Comparison of ENCODE assay signal across 23 cellular contexts in genomic region chr15:77074350-77074749, GRCh38. TPM values are rescaled to one million over a fixed set of nuclear protein-coding genes. Genes with fewer than 3 reads are reported as not detected.
DNase-seq lines count a peak whose midpoint lies in the region; ATAC-seq, FAIRE-seq and TF ChIP-seq lines count a peak whose summit lies in the region.
"Had no signal": no experiment of that assay in that cellular context is flagged by ENCODE, and none has a peak within 500 bp of the region (broad histone marks: within the 10 kb centered on the region; RNA-seq: fewer than 3 reads in every experiment).

No MANE protein-coding gene starts in this region.

- H2BK120ac ChIP-seq in H1 (replicated peaks; ENCODE audit: low read depth, low read length), result no peak overlapping the region

- POLR2A ChIA-PET in CD4-positive, alpha-beta T cell (lab: Charles Lee), result no interaction called here
- POLR2A ChIA-PET in H1 (lab: Charles Lee; ENCODE audit: partially characterized antibody) (no interaction called here), Caco-2 (lab: Charles Lee) (no interaction called here)

- no peak overlapping the region for H3K27ac Mint-ChIP-seq in CD4-positive, alpha-beta T cell
- H3K27ac Mint-ChIP-seq in IgD-negative memory B cell (peak overlapping the region in 2 of 3 donors; percentile 56 to 72), neural crest cell (ENCODE audit: unreplicated experiment) (no peak overlapping the region), Caco-2 (ENCODE audit: unreplicated experiment) (no peak overlapping the region)
- H3K27ac Mint-ChIP-seq: GM23338 had no signal

- 82% methylated on average over 2 of the region's 2 CpGs; no CpG with 5 or more reads in 1 of the 2 experiments for WGBS in H1 (ENCODE audit: extremely low coverage in 1 of 2, insufficient coverage in 1 of 2, insufficient read length in 1 of 2, insufficient replicate concordance in 2 of 2, low coverage in 1 of 2, low lambda C conversion rate in 2 of 2, missing lambda C conversion rate in 1 of 2), 2 experiments

- H3K79me1 ChIP-seq in H1 (ENCODE audit: low read depth, low read length), result peaks cover 3% of the 10 kb centered on the region; the same call in 1 of the 2 replicates

- no peak overlapping the region for H4K91ac ChIP-seq in H1 (replicated peaks; ENCODE audit: insufficient read length, low read length)

- no peaks in the 10 kb centered on the region for H3K27me3 ChIP-seq in CD4-positive, alpha-beta T cell (ENCODE audit: control insufficient read depth, insufficient read depth, low read length)
- H3K27me3 ChIP-seq in H1 (replicated peaks in 1 of 4; ENCODE audit: control insufficient read depth in 3 of 4, extremely low read depth in 1 of 4, insufficient read depth in 3 of 4, low read length in 3 of 4) (peaks cover 0 to 2% (median 0%) of the 10 kb centered on the region in 4 experiments; a peak in 1 of 7 replicates), Caco-2 (replicated peaks; ENCODE audit: control insufficient read depth, insufficient read depth, low read length) (no peaks in the 10 kb centered on the region), brain microvascular endothelial cell (replicated peaks) (no peaks in the 10 kb centered on the region)
- H3K27me3 ChIP-seq: BE2C; BLaER1 treated with 17β-estradiol and CSF1 and Interleukin-3, amounts not matched to agents 10 nM and 100 nM had no signal

- no peak overlapping the region for H3K14ac ChIP-seq in H1 (ENCODE audit: insufficient read length)

- H3K36me3 ChIP-seq in H1 (ENCODE audit: control insufficient read depth in 2 of 4, insufficient read depth in 4 of 4, low read length in 3 of 4) (no peaks in the 10 kb centered on the region), Caco-2 (ENCODE audit: control insufficient read depth, insufficient read depth, low read length) (no peaks in the 10 kb centered on the region), brain microvascular endothelial cell (replicated peaks) (no peaks in the 10 kb centered on the region)
- H3K36me3 ChIP-seq: HAP-1 had no signal

- H3K4me1 Mint-ChIP-seq in CD4-positive, alpha-beta T cell (ENCODE audit: low read depth), result peaks cover 21% of the 10 kb centered on the region
- H3K4me1 Mint-ChIP-seq in IgD-negative memory B cell, result peaks cover 11 to 18% (median 17%) of the 10 kb centered on the region in 3 donors
- peaks cover 20% of the 10 kb centered on the region for H3K4me1 Mint-ChIP-seq in neural crest cell
- peaks cover 18% of the 10 kb centered on the region for H3K4me1 Mint-ChIP-seq in Caco-2 (ENCODE audit: low read depth, unreplicated experiment)

- no peak overlapping the region for H2BK15ac ChIP-seq in H1 (ENCODE audit: low read length)

- TF ChIP-seq RAD21 in H1 (IDR thresholded peaks at IDR 0.05 in 1 of 2, conservative IDR thresholded peaks at IDR 0.05 in 1 of 2; ENCODE audit: low read depth in 2 of 2, low read length in 2 of 2), result no peak

- no peak overlapping the region for H3K4me2 ChIP-seq in H1 (ENCODE audit: insufficient read depth in 1 of 2, low read depth in 2 of 2, low read length in 2 of 2)
- H3K4me2 ChIP-seq: A549; BLaER1 treated with 17β-estradiol and CSF1 and Interleukin-3, amounts not matched to agents 10 nM and 100 nM; GM23338 had no signal

- ATAC-seq in CD4-positive, alpha-beta T cell (ENCODE audit: poor library complexity), result no peak
- ATAC-seq: A549, GM23338 had no signal

- no peak for DNase-seq in CD4-positive, alpha-beta T cell
- DNase-seq in H1 (ENCODE audit: low read depth in 1 of 2, low spot score in 2 of 2) (no peak), neural crest cell (ENCODE audit: low read depth, low spot score) (no peak), GM19240 (ENCODE audit: insufficient read length, low spot score) (no peak), Caco-2 (no peak), brain microvascular endothelial cell (no peak)
- DNase-seq: 8988T; ACHN; AML-193; BE2C; CD4-positive, alpha-beta memory T cell; COR-L47; DMS153; DND-41 had no signal

- peaks cover 0 to 10% (median 4%) of the 10 kb centered on the region in 4 experiments; a peak in 5 of 7 replicates for H3K4me1 ChIP-seq in H1 (replicated peaks in 1 of 4; ENCODE audit: control insufficient read depth in 3 of 4, insufficient read depth in 4 of 4, low read length in 3 of 4)
- H3K4me1 ChIP-seq in Caco-2, result peaks cover 9% of the 10 kb centered on the region

- H2AFZ ChIP-seq in H1 (ENCODE audit: low read length), result no peak overlapping the region
- H2AFZ ChIP-seq: GM23338 had no signal

- H2BK5ac ChIP-seq in H1 (ENCODE audit: low read depth, low read length), result no peak overlapping the region

- no peak overlapping the region for H3K18ac ChIP-seq in H1 (ENCODE audit: extremely low read depth, low read length)

- TF ChIP-seq EP300 in H1 (IDR thresholded peaks at IDR 0.05; ENCODE audit: borderline replicate concordance in 1 of 2, low read depth in 2 of 2, low read length in 2 of 2), result no peak

- H2BK20ac ChIP-seq in H1 (ENCODE audit: low read length), result no peak overlapping the region

- no peaks in the 10 kb centered on the region for H3K9me3 Mint-ChIP-seq in CD4-positive, alpha-beta T cell
- H3K9me3 Mint-ChIP-seq in IgD-negative memory B cell (no peaks in the 10 kb centered on the region), neural crest cell (no peaks in the 10 kb centered on the region), Caco-2 (ENCODE audit: unreplicated experiment) (no peaks in the 10 kb centered on the region)
- H3K9me3 Mint-ChIP-seq: CD4-positive, alpha-beta memory T cell; GM23338 had no signal

- in situ Hi-C loops in brain microvascular endothelial cell (cut with HindIII; ENCODE audit: low pct_ligation_motif_present, low sequenced_read_pairs), result no loop called here

- H3K23ac ChIP-seq in H1 (ENCODE audit: insufficient read length), result no peak overlapping the region

- H2AK5ac ChIP-seq in H1 (ENCODE audit: low read depth, low read length), result 0 out of 2 replicates have a peak overlapping the region, but pooled peaks have one; percentile 24

- no peak overlapping the region for H3K4ac ChIP-seq in H1 (replicated peaks; ENCODE audit: insufficient read length, low read depth, low read length)

- H3K4me3 Mint-ChIP-seq in CD4-positive, alpha-beta T cell, result peak overlapping the region; percentile 13
- H3K4me3 Mint-ChIP-seq in IgD-negative memory B cell (peak overlapping the region in 1 of 4 donors; percentile 72), neural crest cell (peak overlapping the region; percentile 26), Caco-2 (ENCODE audit: unreplicated experiment) (no peak overlapping the region)
- H3K4me3 Mint-ChIP-seq: CD14-positive monocyte, GM23338 had no signal

- H4K5ac ChIP-seq in H1 (ENCODE audit: insufficient read length, low read depth, low read length), result no peak overlapping the region

- peaks cover 4% of the 10 kb centered on the region for H3K27me3 Mint-ChIP-seq in CD4-positive, alpha-beta T cell
- no peaks in the 10 kb centered on the region for H3K27me3 Mint-ChIP-seq in IgD-negative memory B cell
- no peaks in the 10 kb centered on the region for H3K27me3 Mint-ChIP-seq in neural crest cell (ENCODE audit: low read depth)
- no peaks in the 10 kb centered on the region for H3K27me3 Mint-ChIP-seq in Caco-2 (ENCODE audit: insufficient read depth, unreplicated experiment)

- BruUV-seq in Caco-2 (replicated peaks; lab: Mats Ljungman, UMichigan), result no TSS peak

- no peak for FAIRE-seq in H1 (lab: Jason Lieb, UNC)
- FAIRE-seq: A549, G401.6, GM12892, H54 had no signal

- no peaks in the 10 kb centered on the region for H3K9me3 ChIP-seq in CD4-positive, alpha-beta T cell (ENCODE audit: control insufficient read depth, low read length)
- H3K9me3 ChIP-seq in H1 (ENCODE audit: insufficient read depth in 2 of 2, low read depth in 1 of 2, low read length in 1 of 2) (no peaks in the 10 kb centered on the region), Caco-2 (no peaks in the 10 kb centered on the region)
- H3K9me3 ChIP-seq: A549; BE2C; BLaER1 treated with 17β-estradiol and CSF1 and Interleukin-3, amounts not matched to agents 10 nM and 100 nM; HAP-1 had no signal

- no peak overlapping the region for H3K56ac ChIP-seq in H1 (replicated peaks; ENCODE audit: insufficient read length, low read depth, low read length)

- TF ChIP-seq CTCF in CD4-positive, alpha-beta T cell (IDR thresholded peaks at IDR 0.05), result no peak
- no peak for TF ChIP-seq CTCF in H1 (IDR thresholded peaks at IDR 0.05; ENCODE audit: control extremely low read depth in 1 of 3, insufficient read depth in 1 of 3, low read depth in 1 of 3, low read length in 3 of 3)
- TF ChIP-seq CTCF in neural crest cell (conservative IDR thresholded peaks at IDR 0.05), result no peak
- no peak for TF ChIP-seq CTCF in Caco-2 (IDR thresholded peaks at IDR 0.05; ENCODE audit: insufficient read depth in 1 of 2, low read depth in 1 of 2, low read length in 1 of 2, severe bottlenecking in 1 of 2, unreplicated experiment in 1 of 2)
- TF ChIP-seq CTCF in brain microvascular endothelial cell (IDR thresholded peaks at IDR 0.05; ENCODE audit: low read depth, low read length, missing control alignments), result no peak

- no peak overlapping the region for H4K8ac ChIP-seq in H1 (ENCODE audit: extremely low read depth, insufficient read depth, low read length)

- H3K9ac ChIP-seq in H1 (replicated peaks in 1 of 4; ENCODE audit: extremely low read depth in 1 of 4, low read depth in 3 of 4, low read length in 3 of 4), result no peak overlapping the region
- H3K9ac ChIP-seq: BLaER1 treated with 17β-estradiol and CSF1 and Interleukin-3, amounts not matched to agents 10 nM and 100 nM had no signal

- CTCF ChIA-PET in CD4-positive, alpha-beta T cell (lab: Charles Lee), result no interaction called here
- CTCF ChIA-PET in H1 (lab: Charles Lee; ENCODE audit: partially characterized antibody) (no interaction called here), Caco-2 (lab: Charles Lee) (no interaction called here)

- H3K4me3 ChIP-seq in H1 (ENCODE audit: extremely low read depth in 1 of 4, insufficient read depth in 2 of 4, low read depth in 3 of 4, low read length in 4 of 4) (no peak overlapping the region), Caco-2 (ENCODE audit: low read depth, low read length) (no peak overlapping the region), brain microvascular endothelial cell (ENCODE audit: low read depth, low read length) (no peak overlapping the region)
- H3K4me3 ChIP-seq: A549; BLaER1 treated with 17β-estradiol and CSF1 and Interleukin-3, amounts not matched to agents 10 nM and 100 nM; GM23338; HAP-1 had no signal

- peaks cover 0 to 9% of the 10 kb centered on the region in 2 experiments; a peak in 2 of 4 replicates for H3K79me2 ChIP-seq in H1 (ENCODE audit: control insufficient read depth in 1 of 2, insufficient read depth in 2 of 2, low read length in 2 of 2)

- H3K27ac ChIP-seq in CD4-positive, alpha-beta T cell (ENCODE audit: low read depth, low read length), result no peak overlapping the region
- H3K27ac ChIP-seq in H1 (ENCODE audit: low read depth, low read length) (no peak overlapping the region), brain microvascular endothelial cell (no peak overlapping the region)
- H3K27ac ChIP-seq: A549; BLaER1 treated with 17β-estradiol and CSF1 and Interleukin-3, amounts not matched to agents 10 nM and 100 nM had no signal

- H2BK12ac ChIP-seq in H1 (ENCODE audit: low read depth, low read length), result no peak overlapping the region

- H3K36me3 Mint-ChIP-seq in CD4-positive, alpha-beta T cell (ENCODE audit: low read depth), result peaks cover 7% of the 10 kb centered on the region
- no peaks in the 10 kb centered on the region for H3K36me3 Mint-ChIP-seq in IgD-negative memory B cell
- peaks cover 2% of the 10 kb centered on the region for H3K36me3 Mint-ChIP-seq in neural crest cell (ENCODE audit: low read depth)
- no peaks in the 10 kb centered on the region for H3K36me3 Mint-ChIP-seq in Caco-2 (ENCODE audit: insufficient read depth, unreplicated experiment)
- H3K36me3 Mint-ChIP-seq: CD14-positive monocyte had no signal

- intact Hi-C loops in CD4-positive, alpha-beta T cell (cut with DNase I, micrococcal nuclease), result loop anchor here (5.0 to 10.0 kb wide), 4 partner anchors 142 to 1800 kb away; partner anchors contain the start of genes HMG20A (in 1 of the 2), MORF4L1 (in 1 of the 2), PEAK1 (in 1 of the 2) and RCN2 (in 1 of the 2)
- intact Hi-C loops in Caco-2 (cut with micrococcal nuclease; ENCODE audit: unreplicated experiment), result no loop called here

- peaks cover 6% of the 10 kb centered on the region for H3K23me2 ChIP-seq in H1 (ENCODE audit: low read depth, low read length)

- peaks cover 3 to 4% of the 10 kb centered on the region in 2 experiments for H4K20me1 ChIP-seq in H1 (replicated peaks in 1 of 2; ENCODE audit: control insufficient read depth in 1 of 2, insufficient read depth in 2 of 2, low read length in 2 of 2)

- TF ChIP-seq POLR2A in H1 (IDR thresholded peaks at IDR 0.05; ENCODE audit: control extremely low read depth in 1 of 2, low read depth in 2 of 2, low read length in 2 of 2), result no peak

RNA-seq across cellular contexts. Expression of gene TSPAN3, which starts 3.4 kb away (rescaled TPM):
- total RNA-seq in CD4-positive, alpha-beta T cell, result 10 to 100 TPM; 14.7 to 15.5 TPM
- polyA plus RNA-seq in IgD-negative memory B cell (471 TPM), H1 (2011; rRNA removed) (172 and 238 TPM in 2 replicates)
- 107 and 112 TPM in 2 replicates for total RNA-seq in H1 (2021; fragmentation: NEBNext Ultra II Directional; extraction: Animal tissue kit (Norgen Biotek cat#: 25700))
- polyA plus RNA-seq in H1 (2011; cell fraction: cytosol; rRNA removed), result 185 TPM
- polyA plus RNA-seq in H1 (2011; cell fraction: nucleus; rRNA removed), result 71.9 TPM
- 145 to 155 TPM (median 153 TPM) in 4 replicates for polyA plus RNA-seq in H1 (2012, experiment 1 of 2)
- 35.1 TPM for polyA plus RNA-seq in H1 (2012, experiment 2 of 2)
- polyA plus RNA-seq in H1 (2013, experiment 1 of 2), result 119 TPM
- polyA plus RNA-seq in H1 (2013, experiment 2 of 2), result 154 TPM
- 197 and 215 TPM in 2 replicates for polyA minus RNA-seq in H1 (2011; rRNA and poly(A)+ RNA removed)
- polyA minus RNA-seq in H1 (2011; cell fraction: cytosol; rRNA and poly(A)+ RNA removed), result 77.6 TPM
- 44.1 TPM for polyA minus RNA-seq in H1 (2011; cell fraction: nucleus; rRNA and poly(A)+ RNA removed)
- total RNA-seq in neural crest cell (258 and 259 TPM in 2 replicates), Caco-2 (2022) (224 and 237 TPM in 2 replicates)

Comparison
In these comparisons a context has a peak if more than half of its experiments do, and no peak if none do; other contexts are left out.
1. H3K27ac Mint-ChIP-seq: peak in IgD-negative memory B cell (2 of 3); none in CD4-positive, alpha-beta T cell (single experiment), neural crest cell (single experiment) and Caco-2 (single experiment).